Comparison of ENCODE assay signal across 2 cellular contexts in the genomic region with DNA sequence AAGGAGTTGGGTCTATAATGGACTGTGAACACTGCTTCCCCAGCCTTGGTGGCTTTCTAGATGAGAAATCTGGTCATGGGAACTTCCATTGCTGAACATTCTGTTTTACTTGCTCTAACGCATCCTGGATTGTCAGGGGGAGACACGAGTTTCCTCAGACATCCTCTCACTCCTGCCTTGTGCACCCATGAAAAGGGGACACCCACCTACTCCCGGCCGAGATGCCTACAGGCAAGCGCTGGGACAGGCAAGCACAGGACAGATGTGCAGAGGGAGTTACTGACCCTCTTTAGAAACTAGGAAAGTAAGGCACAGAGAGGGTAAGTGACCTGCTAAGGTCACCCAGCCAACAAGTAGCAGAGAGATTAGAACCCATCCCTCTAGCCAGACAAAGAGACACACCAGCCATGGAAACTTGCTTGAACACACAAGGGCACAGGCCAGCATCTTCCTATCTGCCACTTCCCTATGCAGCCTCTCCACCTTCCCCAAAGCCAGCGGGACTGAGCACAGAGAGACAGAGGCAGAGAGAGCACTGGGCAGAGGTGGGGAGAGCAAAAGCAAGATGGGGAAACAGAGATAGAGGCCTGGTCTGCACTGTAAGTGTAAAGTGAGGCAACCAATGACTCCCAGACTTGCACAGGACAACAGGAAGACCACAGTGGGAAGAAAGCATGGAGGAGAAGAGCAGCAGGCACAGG.
TF ChIP-seq lines count a peak whose summit lies in the region.

No MANE protein-coding gene starts in this region.

TF ChIP-seq in A549, 52 proteins besides CTCF, POLR2A, EP300 and RAD21:
- TF ChIP-seq RARB (CRISPR knock-in tag; IDR thresholded peaks at IDR 0.05) (no peak), JUN (IDR thresholded peaks at IDR 0.05) (no peak), KDM1A (IDR thresholded peaks at IDR 0.05; ENCODE audit: low read depth) (no peak), PHF8 (IDR thresholded peaks at IDR 0.05; ENCODE audit: borderline replicate concordance, low read depth) (no peak), USF2 (IDR thresholded peaks at IDR 0.05) (no peak), FOSL2 (IDR thresholded peaks at IDR 0.05) (no peak), FOSL2 (CRISPR knock-in tag; IDR thresholded peaks at IDR 0.05) (no peak), NPAS2 (CRISPR knock-in tag; IDR thresholded peaks at IDR 0.05; ENCODE audit: borderline replicate concordance) (no peak), SREBF2 (IDR thresholded peaks at IDR 0.05) (no peak), HOXB5 (CRISPR knock-in tag; IDR thresholded peaks at IDR 0.05) (no peak), HEYL (CRISPR knock-in tag; IDR thresholded peaks at IDR 0.05) (no peak), HOXB13 (CRISPR knock-in tag; IDR thresholded peaks at IDR 0.05; ENCODE audit: low read depth) (no peak), EHF (CRISPR knock-in tag; IDR thresholded peaks at IDR 0.05) (no peak), FOSB (CRISPR knock-in tag; IDR thresholded peaks at IDR 0.05) (no peak)
- TF ChIP-seq, protein P1, sequence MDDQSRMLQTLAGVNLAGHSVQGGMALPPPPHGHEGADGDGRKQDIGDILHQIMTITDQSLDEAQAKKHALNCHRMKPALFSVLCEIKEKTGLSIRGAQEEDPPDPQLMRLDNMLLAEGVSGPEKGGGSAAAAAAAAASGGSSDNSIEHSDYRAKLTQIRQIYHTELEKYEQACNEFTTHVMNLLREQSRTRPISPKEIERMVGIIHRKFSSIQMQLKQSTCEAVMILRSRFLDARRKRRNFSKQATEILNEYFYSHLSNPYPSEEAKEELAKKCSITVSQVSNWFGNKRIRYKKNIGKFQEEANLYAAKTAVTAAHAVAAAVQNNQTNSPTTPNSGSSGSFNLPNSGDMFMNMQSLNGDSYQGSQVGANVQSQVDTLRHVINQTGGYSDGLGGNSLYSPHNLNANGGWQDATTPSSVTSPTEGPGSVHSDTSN (IDR thresholded peaks at IDR 0.05): no peak
TF ChIP-seq in A549: peak in this region for 0.

TF ChIP-seq in K562, 482 proteins besides CTCF, POLR2A, EP300 and RAD21:
- TF ChIP-seq BCOR (IDR thresholded peaks at IDR 0.05) (peak; percentile 74; the same call in 1 of the 2 replicates), ZFP36 (IDR thresholded peaks at IDR 0.05; ENCODE audit: low read depth, low read length, partially characterized antibody) (peak; percentile 54), KDM1A (IDR thresholded peaks at IDR 0.05) (0 out of 4 replicates have a peak, but pooled peaks of 1 of the 2 experiments have one; percentile 32), ERF (CRISPR knock-in tag; IDR thresholded peaks at IDR 0.05) (no peak)
